2 cellular contexts compared by ENCODE assay signal in the genomic region with DNA sequence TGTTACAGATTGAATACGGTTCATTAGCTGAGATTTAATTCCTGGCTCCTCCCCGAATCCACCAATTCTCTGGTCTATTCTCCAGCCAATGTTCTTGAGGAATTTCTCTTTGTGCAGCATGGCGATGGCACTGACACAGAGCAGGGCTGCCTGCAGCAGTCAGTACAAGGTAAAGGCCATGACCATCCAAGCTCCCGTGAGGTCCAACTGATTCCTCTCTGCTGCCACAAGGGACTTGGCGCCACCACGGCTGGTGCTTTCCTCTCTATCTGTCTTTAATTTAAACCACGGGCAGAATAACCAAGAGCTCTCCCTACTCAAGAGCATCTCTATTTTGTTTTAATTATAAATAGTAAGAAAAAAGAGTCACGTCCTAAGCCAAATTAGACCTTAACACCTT.
TF ChIP-seq lines count a peak whose summit lies in the region.

No MANE protein-coding gene starts in this region.

TF ChIP-seq in HepG2, 621 proteins besides CTCF, POLR2A, EP300 and RAD21:
- TF ChIP-seq NFE2L2 (IDR thresholded peaks at IDR 0.05; ENCODE audit: low read length) (no peak), NR2F6 (IDR thresholded peaks at IDR 0.05) (no peak), NR2F6 (CRISPR knock-in tag; IDR thresholded peaks at IDR 0.05) (no peak), ZBTB37 (CRISPR knock-in tag; IDR thresholded peaks at IDR 0.05) (no peak), GATAD1 (CRISPR knock-in tag; IDR thresholded peaks at IDR 0.05) (no peak), ZNF160 (CRISPR knock-in tag; IDR thresholded peaks at IDR 0.05) (no peak), MEIS2 (CRISPR knock-in tag; IDR thresholded peaks at IDR 0.05) (no peak), ZNF460 (CRISPR knock-in tag; IDR thresholded peaks at IDR 0.05; ENCODE audit: borderline replicate concordance) (no peak), GTF2F1 (IDR thresholded peaks at IDR 0.05; ENCODE audit: low read length) (no peak), ZNF354B (CRISPR knock-in tag; IDR thresholded peaks at IDR 0.05) (no peak), HMGXB4 (CRISPR knock-in tag; IDR thresholded peaks at IDR 0.05; ENCODE audit: borderline replicate concordance in 1 of 2, low read depth in 1 of 2) (no peak), ZNF737 (CRISPR knock-in tag; IDR thresholded peaks at IDR 0.05; ENCODE audit: borderline replicate concordance) (no peak), SOX13 (IDR thresholded peaks at IDR 0.05) (no peak), SOX13 (CRISPR knock-in tag; conservative IDR thresholded peaks at IDR 0.05 in 1 of 2, IDR thresholded peaks at IDR 0.05 in 1 of 2) (no peak), NFYC (CRISPR knock-in tag; IDR thresholded peaks at IDR 0.05) (no peak), ZFP62 (CRISPR knock-in tag; IDR thresholded peaks at IDR 0.05) (no peak), RAD51 (IDR thresholded peaks at IDR 0.05; ENCODE audit: borderline replicate concordance) (no peak), ZFY (CRISPR knock-in tag; IDR thresholded peaks at IDR 0.05) (no peak), RFXANK (CRISPR knock-in tag; IDR thresholded peaks at IDR 0.05) (no peak)
- TF ChIP-seq, protein P1, sequence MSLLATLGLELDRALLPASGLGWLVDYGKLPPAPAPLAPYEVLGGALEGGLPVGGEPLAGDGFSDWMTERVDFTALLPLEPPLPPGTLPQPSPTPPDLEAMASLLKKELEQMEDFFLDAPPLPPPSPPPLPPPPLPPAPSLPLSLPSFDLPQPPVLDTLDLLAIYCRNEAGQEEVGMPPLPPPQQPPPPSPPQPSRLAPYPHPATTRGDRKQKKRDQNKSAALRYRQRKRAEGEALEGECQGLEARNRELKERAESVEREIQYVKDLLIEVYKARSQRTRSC (CRISPR knock-in tag; IDR thresholded peaks at IDR 0.05; ENCODE audit: low read depth): no peak
- TF ChIP-seq, protein P2, sequence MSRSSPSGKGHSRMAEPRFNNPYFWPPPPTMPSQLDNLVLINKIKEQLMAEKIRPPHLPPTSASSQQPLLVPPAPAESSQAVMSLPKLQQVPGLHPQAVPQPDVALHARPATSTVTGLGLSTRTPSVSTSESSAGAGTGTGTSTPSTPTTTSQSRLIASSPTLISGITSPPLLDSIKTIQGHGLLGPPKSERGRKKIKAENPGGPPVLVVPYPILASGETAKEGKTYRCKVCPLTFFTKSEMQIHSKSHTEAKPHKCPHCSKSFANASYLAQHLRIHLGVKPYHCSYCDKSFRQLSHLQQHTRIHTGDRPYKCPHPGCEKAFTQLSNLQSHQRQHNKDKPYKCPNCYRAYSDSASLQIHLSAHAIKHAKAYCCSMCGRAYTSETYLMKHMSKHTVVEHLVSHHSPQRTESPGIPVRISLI (CRISPR knock-in tag; IDR thresholded peaks at IDR 0.05; ENCODE audit: borderline replicate concordance): no peak
TF ChIP-seq in HepG2: peak in this region for 0.

TF ChIP-seq in GM12891, 5 proteins besides CTCF, POLR2A, EP300 and RAD21:
- no peak for TF ChIP-seq SPI1 (IDR thresholded peaks at IDR 0.05; ENCODE audit: low read depth, low read length)
- TF ChIP-seq PAX5 (IDR thresholded peaks at IDR 0.05; ENCODE audit: insufficient read depth, low read length, severe bottlenecking): no peak
- TF ChIP-seq POLR2AphosphoS5 (IDR thresholded peaks at IDR 0.05; ENCODE audit: low read depth, low read length): no peak
- TF ChIP-seq POU2F2 (IDR thresholded peaks at IDR 0.05; ENCODE audit: low read depth, low read length): no peak
- TF ChIP-seq TAF1 (IDR thresholded peaks at IDR 0.05; ENCODE audit: low read depth, low read length): no peak
